In genomic region chr2:54725343-54726099, GRCh38 we compare ENCODE assay signal across 8 cellular contexts. TPM values are rescaled to one million over a fixed set of nuclear protein-coding genes. Genes with fewer than 3 reads are reported as not detected.
A peak's percentile ranks its signal among the peaks of the same experiment; 100 is the strongest.
DNase-seq lines count a peak whose midpoint lies in the region; ATAC-seq and TF ChIP-seq lines count a peak whose summit lies in the region.

No MANE protein-coding gene starts in this region.

- peaks cover 14% of the 10 kb centered on the region for H3K4me1 Mint-ChIP-seq in activated T-helper 1 cell treated with anti-CD3 and anti-CD28 coated beads, Interleukin-12 subunit alpha, Interleukin-12 subunit beta, Interleukin-2, Interleukin-4 antibody, amounts not matched to agents 30 ng/mL and 10 ng/mL and 1 ng/mL, durations not matched to agents 14 hours and 24 hours and 36 hours (ENCODE audit: low read depth)
- peaks cover 23% of the 10 kb centered on the region for H3K4me1 Mint-ChIP-seq in memory B cell

- no peak overlapping the region for H3K27ac ChIP-seq in heart right ventricle
- no peak overlapping the region for H3K27ac ChIP-seq in upper lobe of right lung

- no peak overlapping the region for H3K27ac Mint-ChIP-seq in activated T-helper 1 cell treated with anti-CD3 and anti-CD28 coated beads, Interleukin-12 subunit alpha, Interleukin-12 subunit beta, Interleukin-2, Interleukin-4 antibody, amounts not matched to agents 30 ng/mL and 10 ng/mL and 1 ng/mL, durations not matched to agents 14 hours and 24 hours and 36 hours
- H3K27ac Mint-ChIP-seq in memory B cell, result no peak overlapping the region

- H3K36me3 ChIP-seq in heart right ventricle (no peaks in the 10 kb centered on the region), upper lobe of right lung (no peaks in the 10 kb centered on the region)

- 44% methylated on average over 8 of the region's 8 CpGs for WGBS in heart right ventricle, 2 donors

- ATAC-seq in heart right ventricle (no peak), memory B cell (ENCODE audit: low read depth) (no peak), upper lobe of right lung (no peak), HG03521 (IDR thresholded peaks at IDR 0.05; ENCODE audit: unreplicated experiment) (no peak), HG03571 (IDR thresholded peaks at IDR 0.05; ENCODE audit: unreplicated experiment) (no peak)

- no peak for TF ChIP-seq CTCF in heart right ventricle (IDR thresholded peaks at IDR 0.05)
- no peak for TF ChIP-seq CTCF in upper lobe of right lung (IDR thresholded peaks at IDR 0.05)

- intact Hi-C loops in heart right ventricle (cut with DNase I) (loop anchor here in 6 of 10 donors (10.0 kb wide), 3 partner anchors 109 to 449 kb away; no protein-coding TSS in a partner anchor), cardiac septum (cut with DNase I) (loop anchor here (10.0 kb wide), 1 partner anchor 279 kb away; no protein-coding TSS in a partner anchor), upper lobe of right lung (cut with DNase I) (no loop called here)
- intact Hi-C loops in activated T-helper 1 cell treated with anti-CD3 and anti-CD28 coated beads, Interleukin-12 subunit alpha, Interleukin-12 subunit beta, Interleukin-2, Interleukin-4 antibody, amounts not matched to agents 30 ng/mL and 10 ng/mL and 1 ng/mL, durations not matched to agents 14 hours and 24 hours and 36 hours (cut with micrococcal nuclease), result loop anchor here (2.0 to 10.0 kb wide), 4 partner anchors 43 to 449 kb away; no protein-coding TSS in a partner anchor

- H3K27me3 ChIP-seq in heart right ventricle (peaks cover 0 to 36% (median 0%) of the 10 kb centered on the region in 7 donors), upper lobe of right lung (peaks cover 20% of the 10 kb centered on the region)

- H3K4me3 Mint-ChIP-seq in activated T-helper 1 cell treated with anti-CD3 and anti-CD28 coated beads, Interleukin-12 subunit alpha, Interleukin-12 subunit beta, Interleukin-2, Interleukin-4 antibody, amounts not matched to agents 30 ng/mL and 10 ng/mL and 1 ng/mL, durations not matched to agents 14 hours and 24 hours and 36 hours, result peak overlapping the region; percentile 84
- peak overlapping the region; percentile 90 for H3K4me3 Mint-ChIP-seq in memory B cell

- H3K9me3 Mint-ChIP-seq in activated T-helper 1 cell treated with anti-CD3 and anti-CD28 coated beads, Interleukin-12 subunit alpha, Interleukin-12 subunit beta, Interleukin-2, Interleukin-4 antibody, amounts not matched to agents 30 ng/mL and 10 ng/mL and 1 ng/mL, durations not matched to agents 14 hours and 24 hours and 36 hours, result no peaks in the 10 kb centered on the region
- H3K9me3 Mint-ChIP-seq in memory B cell, result no peaks in the 10 kb centered on the region

- H3K4me3 ChIP-seq in heart right ventricle, result peak overlapping the region; percentile 15 to 93 (median 79)
- peak overlapping the region; percentile 84 for H3K4me3 ChIP-seq in upper lobe of right lung

- DNase-seq in heart right ventricle (no peak), cardiac septum (ENCODE audit: low spot score) (no peak), memory B cell (ENCODE audit: low spot score in 2 of 2) (no peak), upper lobe of right lung (no peak), middle frontal gyrus (ENCODE audit: extremely low spot score, low spot score) (no peak)
- DNase-seq in activated T-helper 1 cell treated with anti-CD3 and anti-CD28 coated beads, Interleukin-12 subunit alpha, Interleukin-12 subunit beta, Interleukin-2, Interleukin-4 antibody, amounts not matched to agents 30 ng/mL and 10 ng/mL and 1 ng/mL, durations not matched to agents 14 hours and 24 hours and 36 hours (ENCODE audit: low spot score), result no peak

- no peaks in the 10 kb centered on the region for H3K36me3 Mint-ChIP-seq in activated T-helper 1 cell treated with anti-CD3 and anti-CD28 coated beads, Interleukin-12 subunit alpha, Interleukin-12 subunit beta, Interleukin-2, Interleukin-4 antibody, amounts not matched to agents 30 ng/mL and 10 ng/mL and 1 ng/mL, durations not matched to agents 14 hours and 24 hours and 36 hours (ENCODE audit: low read depth)
- H3K36me3 Mint-ChIP-seq in memory B cell, result no peaks in the 10 kb centered on the region

- H3K4me1 ChIP-seq in heart right ventricle, result peaks cover 0 to 17% (median 9%) of the 10 kb centered on the region in 9 donors
- peaks cover 14% of the 10 kb centered on the region for H3K4me1 ChIP-seq in upper lobe of right lung

- peaks cover 66% of the 10 kb centered on the region for H3K27me3 Mint-ChIP-seq in activated T-helper 1 cell treated with anti-CD3 and anti-CD28 coated beads, Interleukin-12 subunit alpha, Interleukin-12 subunit beta, Interleukin-2, Interleukin-4 antibody, amounts not matched to agents 30 ng/mL and 10 ng/mL and 1 ng/mL, durations not matched to agents 14 hours and 24 hours and 36 hours (ENCODE audit: insufficient read depth)
- H3K27me3 Mint-ChIP-seq in memory B cell, result no peaks in the 10 kb centered on the region

- H3K9me3 ChIP-seq in heart right ventricle, result no peaks in the 10 kb centered on the region
- no peaks in the 10 kb centered on the region for H3K9me3 ChIP-seq in upper lobe of right lung

RNA-seq across cellular contexts. Expression of gene EML6, which starts 2.1 kb away (rescaled TPM):
- 1 to 10 TPM in 2 of 10 donors, under 1 TPM in 8; 0.12 to 1.5 (median 0.32) TPM for total RNA-seq in heart right ventricle
- polyA plus RNA-seq in heart right ventricle, result under 1 TPM; 0.07 to 0.22 TPM
- total RNA-seq in cardiac septum, result 0.83 TPM
- total RNA-seq in activated T-helper 1 cell treated with anti-CD3 and anti-CD28 coated beads, Interleukin-12 subunit alpha, Interleukin-12 subunit beta, Interleukin-2, Interleukin-4 antibody, amounts not matched to agents 30 ng/mL and 10 ng/mL and 1 ng/mL, durations not matched to agents 14 hours and 24 hours and 36 hours, result 0.37 and 0.44 TPM in 2 replicates
- total RNA-seq in upper lobe of right lung, result 1.4 TPM
